Comparison of ENCODE assay signal across 1 cellular context in the genomic region with DNA sequence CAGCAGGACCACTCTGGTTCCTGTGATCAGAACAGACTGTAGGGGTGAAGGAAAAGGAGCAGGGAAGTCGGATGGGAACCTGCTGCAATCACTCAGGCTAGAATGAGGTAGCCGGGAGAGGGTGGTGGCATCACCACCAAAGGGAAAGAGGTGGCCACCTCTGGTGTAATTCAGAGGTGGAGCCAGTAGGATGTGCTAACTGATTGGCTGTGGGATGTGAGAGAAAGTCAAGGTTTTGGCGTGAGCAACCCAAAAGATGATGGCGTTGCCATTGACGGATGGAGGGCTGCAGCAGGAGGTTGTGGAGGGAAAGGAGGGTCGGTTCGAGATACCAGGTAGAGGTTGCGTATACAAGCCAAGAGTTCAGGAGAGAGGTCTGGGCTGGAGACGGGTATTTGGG.
TF ChIP-seq lines count a peak whose summit lies in the region.

No MANE protein-coding gene starts in this region.

TF ChIP-seq in IMR-90, 13 proteins besides CTCF, POLR2A, EP300 and RAD21:
- TF ChIP-seq BHLHE40 (IDR thresholded peaks at IDR 0.05; ENCODE audit: low read depth, low read length) (no peak), FOS (IDR thresholded peaks at IDR 0.05; ENCODE audit: low read depth, low read length) (no peak), CHD1 (IDR thresholded peaks at IDR 0.05; ENCODE audit: low read depth, low read length) (no peak), RFX5 (IDR thresholded peaks at IDR 0.05; ENCODE audit: low read depth, low read length) (no peak), NFE2L2 (IDR thresholded peaks at IDR 0.05; ENCODE audit: low read depth, low read length) (no peak), SMC3 (IDR thresholded peaks at IDR 0.05; ENCODE audit: low read depth, low read length) (no peak), MAZ (IDR thresholded peaks at IDR 0.05; ENCODE audit: borderline replicate concordance, low read depth, low read length) (no peak), RCOR1 (IDR thresholded peaks at IDR 0.05; ENCODE audit: insufficient replicate concordance, low read length) (no peak), CEBPB (IDR thresholded peaks at IDR 0.05; ENCODE audit: low read depth, low read length) (no peak)
- TF ChIP-seq, protein P1, sequence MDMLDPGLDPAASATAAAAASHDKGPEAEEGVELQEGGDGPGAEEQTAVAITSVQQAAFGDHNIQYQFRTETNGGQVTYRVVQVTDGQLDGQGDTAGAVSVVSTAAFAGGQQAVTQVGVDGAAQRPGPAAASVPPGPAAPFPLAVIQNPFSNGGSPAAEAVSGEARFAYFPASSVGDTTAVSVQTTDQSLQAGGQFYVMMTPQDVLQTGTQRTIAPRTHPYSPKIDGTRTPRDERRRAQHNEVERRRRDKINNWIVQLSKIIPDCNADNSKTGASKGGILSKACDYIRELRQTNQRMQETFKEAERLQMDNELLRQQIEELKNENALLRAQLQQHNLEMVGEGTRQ (IDR thresholded peaks at IDR 0.05; ENCODE audit: low read depth, low read length) = no peak
- TF ChIP-seq, protein P2, sequence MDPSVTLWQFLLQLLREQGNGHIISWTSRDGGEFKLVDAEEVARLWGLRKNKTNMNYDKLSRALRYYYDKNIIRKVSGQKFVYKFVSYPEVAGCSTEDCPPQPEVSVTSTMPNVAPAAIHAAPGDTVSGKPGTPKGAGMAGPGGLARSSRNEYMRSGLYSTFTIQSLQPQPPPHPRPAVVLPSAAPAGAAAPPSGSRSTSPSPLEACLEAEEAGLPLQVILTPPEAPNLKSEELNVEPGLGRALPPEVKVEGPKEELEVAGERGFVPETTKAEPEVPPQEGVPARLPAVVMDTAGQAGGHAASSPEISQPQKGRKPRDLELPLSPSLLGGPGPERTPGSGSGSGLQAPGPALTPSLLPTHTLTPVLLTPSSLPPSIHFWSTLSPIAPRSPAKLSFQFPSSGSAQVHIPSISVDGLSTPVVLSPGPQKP (IDR thresholded peaks at IDR 0.05; ENCODE audit: borderline replicate concordance, low read depth, low read length) = no peak
TF ChIP-seq in IMR-90: peak in this region for 0.
